Comparison of ENCODE assay signal across 19 cellular contexts in genomic region chr10:95487994-95488393, GRCh38.
DNase-seq lines count a peak whose midpoint lies in the region; ATAC-seq and TF ChIP-seq lines count a peak whose summit lies in the region.
"Had no signal": no experiment of that assay in that cellular context is flagged by ENCODE, and none has a peak within 500 bp of the region (broad histone marks: within the 10 kb centered on the region; RNA-seq: fewer than 3 reads in every experiment).

No MANE protein-coding gene starts in this region.

- H3K36me3 ChIP-seq in heart right ventricle (peaks cover 0 to 63% (median 0%) of the 10 kb centered on the region in 9 donors), esophagus squamous epithelium (no peaks in the 10 kb centered on the region), rectal smooth muscle tissue (ENCODE audit: control insufficient read depth, insufficient read depth, low read length) (no peaks in the 10 kb centered on the region), spleen (no peaks in the 10 kb centered on the region)

- ATAC-seq in heart right ventricle (no peak), Right ventricle myocardium superior (ENCODE audit: poor library complexity) (no peak)

- H3K4me3 ChIP-seq in heart right ventricle = no peak overlapping the region
- no peak overlapping the region for H3K4me3 ChIP-seq in esophagus squamous epithelium
- H3K4me3 ChIP-seq in rectal smooth muscle tissue (ENCODE audit: low read length) = no peak overlapping the region
- no peak overlapping the region for H3K4me3 ChIP-seq in spleen
- H3K4me3 ChIP-seq in dorsolateral prefrontal cortex = no peak overlapping the region

- H3K27ac ChIP-seq in heart right ventricle = peak overlapping the region in 7 of 10 donors; percentile 10 to 83 (median 30)
- peak overlapping the region in 3 of 4 donors; percentile 57 to 77 (median 59) for H3K27ac ChIP-seq in esophagus squamous epithelium
- H3K27ac ChIP-seq in rectal smooth muscle tissue (ENCODE audit: low read depth, low read length) = peak overlapping the region; percentile 70
- no peak overlapping the region for H3K27ac ChIP-seq in spleen
- peak overlapping the region in 24 of 59 donors; percentile 11 to 82 (median 62) for H3K27ac ChIP-seq in dorsolateral prefrontal cortex
- H3K27ac ChIP-seq: HL-60 had no signal

- TF ChIP-seq POLR2A in esophagus squamous epithelium (IDR thresholded peaks at IDR 0.05) = no peak
- TF ChIP-seq POLR2A in spleen (IDR thresholded peaks at IDR 0.05) = no peak

- H3K9ac ChIP-seq in rectal smooth muscle tissue (ENCODE audit: low read length) = no peak overlapping the region

- no peak for TF ChIP-seq CTCF in heart right ventricle (IDR thresholded peaks at IDR 0.05)
- no peak for TF ChIP-seq CTCF in esophagus squamous epithelium (IDR thresholded peaks at IDR 0.05)
- no peak for TF ChIP-seq CTCF in spleen (IDR thresholded peaks at IDR 0.05 in 8 of 11, conservative IDR thresholded peaks at IDR 0.05 in 3 of 11)
- no peak for TF ChIP-seq CTCF in dorsolateral prefrontal cortex (IDR thresholded peaks at IDR 0.05 in 54 of 56, conservative IDR thresholded peaks at IDR 0.05 in 2 of 56; ENCODE audit: low read depth in 1 of 56, partially characterized antibody in 56 of 56)

- H3K4me1 ChIP-seq in heart right ventricle (peaks cover 4 to 73% (median 36%) of the 10 kb centered on the region in 9 donors), esophagus squamous epithelium (peaks cover 0 to 13% (median 0%) of the 10 kb centered on the region in 3 donors), rectal smooth muscle tissue (ENCODE audit: control insufficient read depth, insufficient read depth, low read length) (peaks cover 11% of the 10 kb centered on the region), spleen (peaks cover 0 to 3% (median 0%) of the 10 kb centered on the region in 6 donors)

- H3K27me3 ChIP-seq in heart right ventricle (no peaks in the 10 kb centered on the region), esophagus squamous epithelium (no peaks in the 10 kb centered on the region), rectal smooth muscle tissue (ENCODE audit: control insufficient read depth, insufficient read depth, low read length) (no peaks in the 10 kb centered on the region), spleen (replicated peaks in 1 of 7) (no peaks in the 10 kb centered on the region), dorsolateral prefrontal cortex (no peaks in the 10 kb centered on the region)

- DNase-seq in heart right ventricle = no peak
- no peak for DNase-seq in Right ventricle myocardium superior
- DNase-seq in esophagus squamous epithelium (lab: John Stamatoyannopoulos, UW) = no peak
- DNase-seq in spleen = no peak
- no peak for DNase-seq in dorsolateral prefrontal cortex
- DNase-seq in SIG-M5 (lab: John Stamatoyannopoulos, UW) = no peak
- DNase-seq: DMS53, GDM1, GOT3, HCEC 1CT, KBM-7, NCI-H1105, NCI-H2081, NCI-H2171, NCI-H524 treated with DMSO at 0.1 percent for 48 hours, NCI-H82, OCI-M1 had no signal

- intact Hi-C loops in heart right ventricle (cut with DNase I) (no loop called here), Right ventricle myocardium superior (cut with DNase I) (no loop called here), esophagus squamous epithelium (cut with DNase I) (no loop called here), spleen (cut with DNase I; ENCODE audit: low total_unique reads) (no loop called here), dorsolateral prefrontal cortex (cut with DNase I) (no loop called here)

- H3K9me3 ChIP-seq in heart right ventricle = no peaks in the 10 kb centered on the region
- H3K9me3 ChIP-seq in esophagus squamous epithelium = no peaks in the 10 kb centered on the region
- H3K9me3 ChIP-seq in spleen = no peaks in the 10 kb centered on the region

Comparison
In these comparisons a context has a peak if more than half of its experiments do, and no peak if none do; other contexts are left out.
1. H3K27ac ChIP-seq: peak in heart right ventricle (7 of 10), esophagus squamous epithelium (3 of 4) and rectal smooth muscle tissue (single experiment); none in spleen (0 of 8).